In the genomic region with DNA sequence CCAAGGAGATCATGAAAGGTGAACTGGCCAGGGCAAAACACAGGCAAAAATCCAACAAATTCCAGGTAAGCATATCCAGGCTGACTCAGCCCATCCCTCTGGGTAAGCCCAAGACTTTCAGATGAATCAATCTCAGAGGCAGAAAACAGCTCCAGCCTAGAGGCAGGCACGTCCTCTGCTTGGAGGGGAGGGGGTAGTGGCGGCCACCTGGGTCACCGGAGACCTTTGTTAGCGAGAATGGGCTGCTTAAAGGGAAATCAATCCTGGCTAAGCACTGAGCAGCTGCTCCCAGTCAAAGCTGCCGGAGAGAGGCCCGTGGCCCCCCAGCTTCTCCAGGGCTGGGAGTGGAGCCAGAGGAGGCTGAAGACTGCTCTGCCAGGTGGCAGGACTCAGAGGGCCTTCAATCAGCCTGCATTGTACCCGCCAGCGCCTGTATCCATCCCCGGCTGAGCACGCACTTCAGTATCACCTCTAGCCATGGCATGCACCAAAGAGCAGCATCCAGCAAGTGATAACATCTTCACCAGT, we compare ENCODE assay signal across 1 cellular context.
TF ChIP-seq lines count a peak whose summit lies in the region.

No MANE protein-coding gene starts in this region.

TF ChIP-seq in IMR-90, 13 proteins besides CTCF, POLR2A, EP300 and RAD21:
- no peak for TF ChIP-seq SMC3 (IDR thresholded peaks at IDR 0.05; ENCODE audit: low read depth, low read length)
- TF ChIP-seq RCOR1 (IDR thresholded peaks at IDR 0.05; ENCODE audit: insufficient replicate concordance, low read length), result no peak
- no peak for TF ChIP-seq ELK1 (IDR thresholded peaks at IDR 0.05; ENCODE audit: borderline replicate concordance, low read depth, low read length)
